8 cellular contexts compared by ENCODE assay signal in the genomic region with DNA sequence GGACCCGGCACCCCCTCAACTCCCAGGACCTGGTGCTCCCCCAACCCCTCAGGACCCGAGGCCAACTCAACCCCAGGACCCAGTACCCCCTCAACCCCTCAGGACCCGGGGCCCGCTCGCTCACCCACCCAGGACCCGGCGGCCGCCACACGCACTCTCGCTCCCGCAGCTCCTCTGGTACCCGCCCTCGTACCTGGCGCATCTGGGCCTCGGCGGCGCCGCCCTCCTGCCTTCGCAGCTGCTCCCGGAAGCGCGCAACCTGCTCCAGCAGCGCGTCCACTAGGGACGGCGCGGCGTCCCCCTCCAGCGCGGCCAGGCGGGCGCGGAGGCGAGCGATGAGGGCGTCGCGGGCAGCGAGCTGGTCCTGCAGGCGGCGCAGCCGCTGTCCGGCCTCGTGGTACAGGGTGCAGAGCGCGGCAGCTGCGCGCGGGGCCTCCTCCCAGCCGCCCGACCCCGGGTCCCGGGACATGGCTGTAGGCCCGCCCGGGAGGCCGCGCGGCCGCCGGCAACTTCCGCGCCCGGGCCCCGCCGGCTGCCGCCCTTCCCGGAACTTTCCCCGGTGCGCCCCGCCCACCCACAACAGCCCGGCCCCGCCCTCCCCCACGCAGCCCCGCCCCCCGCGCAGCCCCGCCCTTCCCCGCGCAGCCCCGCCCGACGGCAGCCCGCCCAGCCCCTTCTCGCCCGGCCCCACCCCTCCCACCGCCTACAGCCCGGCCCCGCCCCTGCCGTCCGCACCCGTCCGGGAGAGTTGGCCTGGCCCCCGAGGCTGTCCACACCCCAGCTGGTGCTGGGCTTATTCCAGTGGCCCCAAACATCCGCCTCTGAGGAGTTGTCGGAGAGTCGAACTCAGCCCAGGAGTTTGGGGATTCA. TPM values are rescaled to one million over a fixed set of nuclear protein-coding genes. Genes with fewer than 3 reads are reported as not detected.
DNase-seq lines count a peak whose midpoint lies in the region; ATAC-seq and TF ChIP-seq lines count a peak whose summit lies in the region.

A gene with protein sequence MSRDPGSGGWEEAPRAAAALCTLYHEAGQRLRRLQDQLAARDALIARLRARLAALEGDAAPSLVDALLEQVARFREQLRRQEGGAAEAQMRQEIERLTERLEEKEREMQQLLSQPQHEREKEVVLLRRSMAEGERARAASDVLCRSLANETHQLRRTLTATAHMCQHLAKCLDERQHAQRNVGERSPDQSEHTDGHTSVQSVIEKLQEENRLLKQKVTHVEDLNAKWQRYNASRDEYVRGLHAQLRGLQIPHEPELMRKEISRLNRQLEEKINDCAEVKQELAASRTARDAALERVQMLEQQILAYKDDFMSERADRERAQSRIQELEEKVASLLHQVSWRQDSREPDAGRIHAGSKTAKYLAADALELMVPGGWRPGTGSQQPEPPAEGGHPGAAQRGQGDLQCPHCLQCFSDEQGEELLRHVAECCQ (minus strand): TSS at position 516 of the 870 bp plus-strand sequence. CDS start 47 bp downstream, at position 469.

- no peaks in the 10 kb centered on the region for H3K9me3 Mint-ChIP-seq in mesothelial cell of epicardium

- TF ChIP-seq CTCF in AG09319 (IDR thresholded peaks at IDR 0.05; ENCODE audit: low read depth, low read length) (no peak; the same call in 1 of the 2 replicates), mesothelial cell of epicardium (IDR thresholded peaks at IDR 0.05; ENCODE audit: unreplicated experiment) (no peak)

- H3K4me1 Mint-ChIP-seq in mesothelial cell of epicardium, result peaks cover 7% of the 10 kb centered on the region

- no peaks in the 10 kb centered on the region for H3K36me3 Mint-ChIP-seq in mesothelial cell of epicardium

- no peak within 1 kb of the TSS for H3K27ac Mint-ChIP-seq in mesothelial cell of epicardium

- no peaks in the 10 kb centered on the region for H3K27me3 Mint-ChIP-seq in mesothelial cell of epicardium (ENCODE audit: low read depth)

- in situ Hi-C loops in endometrial microvascular endothelial cells (cut with HindIII; ENCODE audit: inconsistent ontology term, low pct_unique_long_range_greater_than_20kb, low sequenced_read_pairs), result no loop called here

- ATAC-seq in GM18907 (IDR thresholded peaks at IDR 0.05; ENCODE audit: unreplicated experiment) (peak; percentile 62), HG03280 (IDR thresholded peaks at IDR 0.05; ENCODE audit: unreplicated experiment) (peak; percentile 65)

- DNase-seq in AG09319 (ENCODE audit: extremely low read depth, low read depth) (peak; percentile 55), NCI-H82 treated with DMSO at 0.1 percent for 48 hours (lab: John Stamatoyannopoulos, UW; ENCODE audit: unreplicated experiment) (peak; percentile 12), mesothelial cell of epicardium (ENCODE audit: low spot score in 2 of 2, unreplicated experiment in 2 of 2) (peak; percentile 64 to 79)
- DNase-seq in activated CD8-positive, alpha-beta memory T cell treated with anti-CD3 and anti-CD28 coated beads, Interleukin-2, amount 50 U/mL, for 1 hour (ENCODE audit: extremely low read depth), result peak; percentile 46
- DNase-seq in stimulated activated CD8-positive, alpha-beta memory T cell treated with anti-CD3 and anti-CD28 coated beads, Interleukin-15, amount 100 ng/mL, for 48 hours (ENCODE audit: low read depth in 2 of 2), result peak; percentile 67

- H3K4me3 Mint-ChIP-seq in mesothelial cell of epicardium, result peak within 1 kb of the TSS; percentile 67

RNA-seq across cellular contexts. Expression of the gene that starts here (rescaled TPM):
- 71.0 TPM for total RNA-seq in endometrial microvascular endothelial cells (ENCODE audit: inconsistent ontology term)
- 23.8 to 25.9 TPM (median 25.0 TPM) in 3 replicates for total RNA-seq in mesothelial cell of epicardium

Comparison
In these comparisons a context has a peak if more than half of its experiments do, and no peak if none do; other contexts are left out.
1. Peak in every context shown above with its lines: DNase-seq and ATAC-seq.
2. DNase-seq: peak in every context shown above with its lines; median percentile 72 in mesothelial cell of epicardium; 67 in stimulated activated CD8-positive, alpha-beta memory T cell treated with anti-CD3 and anti-CD28 coated beads, Interleukin-15, amount 100 ng/mL, for 48 hours; 55 in AG09319; 46 in activated CD8-positive, alpha-beta memory T cell treated with anti-CD3 and anti-CD28 coated beads, Interleukin-2, amount 50 U/mL, for 1 hour; 12 in NCI-H82 treated with DMSO at 0.1 percent for 48 hours.